In the genomic region with DNA sequence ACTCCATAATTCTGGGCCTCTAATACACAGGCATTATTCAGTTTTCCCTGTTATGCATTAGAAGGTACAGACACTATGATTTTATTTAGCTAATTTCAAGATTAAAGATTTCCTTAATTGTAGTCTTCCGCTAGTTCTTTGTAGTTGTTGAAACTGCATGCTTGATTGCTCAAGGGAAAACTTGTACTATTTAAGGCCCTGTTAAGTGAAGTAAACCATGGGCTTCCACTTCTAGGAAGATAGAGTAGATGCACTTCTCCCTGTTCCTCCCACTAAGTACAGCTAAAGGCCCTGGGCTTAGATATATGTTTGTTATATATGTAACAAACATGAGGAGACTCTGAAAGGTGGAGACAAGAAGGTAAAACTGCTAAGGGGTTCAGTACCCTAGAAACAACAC, we compare ENCODE assay signal across 1 cellular context.
TF ChIP-seq lines count a peak whose summit lies in the region.

No MANE protein-coding gene starts in this region.

TF ChIP-seq in GM23338, 12 proteins besides CTCF, POLR2A, EP300 and RAD21 (continued from another document):
- TF ChIP-seq ZNF462 (CRISPR knock-in tag; IDR thresholded peaks at IDR 0.05) (no peak), REST (IDR thresholded peaks at IDR 0.05; ENCODE audit: unreplicated experiment) (no peak), EZH2phosphoT487 (IDR thresholded peaks at IDR 0.05; ENCODE audit: unreplicated experiment) (no peak), NANOG (IDR thresholded peaks at IDR 0.05; ENCODE audit: borderline replicate concordance) (no peak)
